In the genomic region with DNA sequence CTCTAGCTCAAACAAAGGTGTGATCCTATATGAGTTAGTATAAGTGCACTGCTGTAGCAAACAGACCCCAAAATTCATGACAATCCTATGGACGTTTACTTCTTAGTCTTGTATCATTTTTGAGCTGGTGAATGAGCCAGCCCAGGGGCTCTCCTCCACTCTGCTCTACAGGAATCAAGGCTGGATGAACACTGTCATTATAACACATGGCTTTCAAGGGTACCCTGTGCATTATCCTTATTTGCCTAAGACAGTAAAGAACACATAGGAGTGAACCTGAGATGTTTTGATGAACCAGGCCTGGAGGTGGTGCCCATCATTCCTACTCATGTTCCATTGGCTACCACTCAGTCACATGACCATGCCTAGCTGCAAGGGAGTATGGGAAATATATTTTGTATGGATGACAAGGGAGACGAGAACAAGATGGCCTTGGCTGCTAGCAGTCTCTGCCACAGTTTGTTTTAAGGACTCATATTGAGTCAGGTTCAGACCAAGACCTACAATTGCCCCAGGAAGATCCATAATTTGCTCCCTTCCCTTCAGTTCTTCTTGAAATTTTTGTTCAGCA, we compare ENCODE assay signal across 14 cellular contexts.
DNase-seq lines count a peak whose midpoint lies in the region; ATAC-seq, FAIRE-seq and TF ChIP-seq lines count a peak whose summit lies in the region.
"Had no signal": no experiment of that assay in that cellular context is flagged by ENCODE, and none has a peak within 500 bp of the region (broad histone marks: within the 10 kb centered on the region; RNA-seq: fewer than 3 reads in every experiment).

No MANE protein-coding gene starts in this region.

- peaks cover 7% of the 10 kb centered on the region for H3K9me3 Mint-ChIP-seq in neural progenitor cell
- no peaks in the 10 kb centered on the region for H3K9me3 Mint-ChIP-seq in CD8-positive, alpha-beta memory T cell
- H3K9me3 Mint-ChIP-seq: CD8-positive, alpha-beta T cell; GM23338 had no signal

- H3K36me3 Mint-ChIP-seq in neural progenitor cell, result no peaks in the 10 kb centered on the region
- H3K36me3 Mint-ChIP-seq in CD8-positive, alpha-beta memory T cell, result no peaks in the 10 kb centered on the region
- H3K36me3 Mint-ChIP-seq: CD14-positive monocyte; CD8-positive, alpha-beta T cell had no signal

- CTCF ChIA-PET in K562 (lab: Yijun Ruan, JAX; ENCODE audit: low intra/inter-chr PET ratio) (no interaction called here), HEK293T (lab: Yijun Ruan, JAX) (no interaction called here)
- CTCF ChIA-PET in CD8-positive, alpha-beta memory T cell (lab: Charles Lee), result no interaction called here

- H3K36me3 ChIP-seq in K562 (ENCODE audit: control insufficient read depth, insufficient read depth, low read length) (no peaks in the 10 kb centered on the region), neural progenitor cell (no peaks in the 10 kb centered on the region), hepatocyte (replicated peaks; ENCODE audit: insufficient read depth, low read depth) (no peaks in the 10 kb centered on the region)
- no peaks in the 10 kb centered on the region for H3K36me3 ChIP-seq in CD8-positive, alpha-beta memory T cell (ENCODE audit: insufficient read depth, low read length)

- H3K27ac ChIP-seq in K562 (ENCODE audit: extremely low read depth, low read depth, low read length) (no peak overlapping the region), neural progenitor cell (no peak overlapping the region), hepatocyte (no peak overlapping the region)
- H3K27ac ChIP-seq in CD8-positive, alpha-beta memory T cell (ENCODE audit: low read depth, low read length), result no peak overlapping the region
- H3K27ac ChIP-seq: A549 had no signal

- ATAC-seq in K562, result no peak; the same call in 2 of the 3 replicates
- ATAC-seq: A549; CD8-positive, alpha-beta T cell; GM23338 had no signal

- H3K27ac Mint-ChIP-seq in neural progenitor cell, result peak overlapping the region; percentile 18
- no peak overlapping the region for H3K27ac Mint-ChIP-seq in CD8-positive, alpha-beta memory T cell
- H3K27ac Mint-ChIP-seq: CD14-positive monocyte; CD8-positive, alpha-beta T cell; GM23338 had no signal

- POLR2A ChIA-PET in K562 (lab: Yijun Ruan, JAX), result interaction anchor here (0.6 to 1.2 kb wide), 2 partner anchors 8 to 235 kb away, joined by 3 read pairs; no protein-coding TSS in a partner anchor
- POLR2A ChIA-PET in CD8-positive, alpha-beta memory T cell (lab: Charles Lee), result no interaction called here
- POLR2A ChIA-PET in HEK293T (lab: Yijun Ruan, JAX), result no interaction called here

- H2AFZ ChIP-seq in K562 (ENCODE audit: low read depth, low read length), result peak overlapping the region; percentile 22; the same call in 1 of the 2 replicates
- no peak overlapping the region for H2AFZ ChIP-seq in neural progenitor cell (replicated peaks)
- no peak overlapping the region for H2AFZ ChIP-seq in hepatocyte
- H2AFZ ChIP-seq: GM23338 had no signal

- H3K9me2 ChIP-seq in hepatocyte (replicated peaks; ENCODE audit: insufficient read depth), result no peaks in the 10 kb centered on the region

- H3K9me3 ChIP-seq in K562 (replicated peaks; ENCODE audit: control insufficient read depth, insufficient read depth, low read depth, low read length) (no peaks in the 10 kb centered on the region), neural progenitor cell (ENCODE audit: low read depth) (no peaks in the 10 kb centered on the region), hepatocyte (ENCODE audit: low read depth) (no peaks in the 10 kb centered on the region)
- no peaks in the 10 kb centered on the region for H3K9me3 ChIP-seq in CD8-positive, alpha-beta memory T cell (ENCODE audit: low read length)
- H3K9me3 ChIP-seq: Caco-2 had no signal

- no peaks in the 10 kb centered on the region for H3K9me1 ChIP-seq in K562 (ENCODE audit: control insufficient read depth, insufficient read depth, low read length)

- H3K4me2 ChIP-seq in K562 (ENCODE audit: insufficient read depth, low read length) (no peak overlapping the region), neural progenitor cell (no peak overlapping the region), hepatocyte (no peak overlapping the region)
- H3K4me2 ChIP-seq: A549, GM23338 had no signal

- H4K20me1 ChIP-seq in K562 (replicated peaks; ENCODE audit: control insufficient read depth, insufficient read depth, low read length), result no peaks in the 10 kb centered on the region
- no peaks in the 10 kb centered on the region for H4K20me1 ChIP-seq in neural progenitor cell (ENCODE audit: low read depth)
- no peaks in the 10 kb centered on the region for H4K20me1 ChIP-seq in hepatocyte (ENCODE audit: insufficient read depth, poor library complexity, severe bottlenecking)

- WGBS in K562 (ENCODE audit: insufficient coverage, low coverage, missing lambda C conversion rate), result 47% methylated on average over 2 of the region's 2 CpGs
- 93% methylated on average over 2 of the region's 2 CpGs for WGBS in hepatocyte (ENCODE audit: low lambda C conversion rate, missing lambda C conversion rate)

- no peak overlapping the region for H3K4me3 ChIP-seq in K562
- H3K4me3 ChIP-seq in neural progenitor cell, result no peak overlapping the region
- H3K4me3 ChIP-seq in CD8-positive, alpha-beta memory T cell (ENCODE audit: low read length), result no peak overlapping the region
- no peak overlapping the region for H3K4me3 ChIP-seq in hepatocyte
- H3K4me3 ChIP-seq: A549, GM23338 had no signal

- TF ChIP-seq RAD21 in Ishikawa (IDR thresholded peaks at IDR 0.05; ENCODE audit: low read depth), result no peak
- TF ChIP-seq RAD21 in K562 (CRISPR knock-in tag; conservative IDR thresholded peaks at IDR 0.05 in 1 of 2, IDR thresholded peaks at IDR 0.05 in 1 of 2), result no peak

- in situ Hi-C loops in K562 (cut with MboI), result no loop called here

- H3K9ac ChIP-seq in K562 (ENCODE audit: insufficient read depth in 1 of 2, low read depth in 2 of 2, low read length in 2 of 2), result no peak overlapping the region
- H3K9ac ChIP-seq in neural progenitor cell, result no peak overlapping the region

- no peak overlapping the region for H3K4me3 Mint-ChIP-seq in neural progenitor cell
- no peak overlapping the region for H3K4me3 Mint-ChIP-seq in CD8-positive, alpha-beta memory T cell
- H3K4me3 Mint-ChIP-seq: CD14-positive monocyte; CD8-positive, alpha-beta T cell; GM23338 had no signal

- DNase-seq in K562 (ENCODE audit: extremely low read depth in 1 of 4, low spot score in 3 of 4) (peak in 3 of 4 experiments; percentile 16 to 27 (median 25)), neural progenitor cell (ENCODE audit: low spot score) (no peak), hepatocyte (ENCODE audit: low spot score) (no peak), HEK293T (ENCODE audit: extremely low spot score) (no peak)
- DNase-seq in CD8-positive, alpha-beta memory T cell, result no peak
- DNase-seq: Caco-2; CD8-positive, alpha-beta T cell; DMS53; H7 had no signal

- no peak for FAIRE-seq in K562 (lab: Jason Lieb, UNC)
- FAIRE-seq: A549, GM18507 had no signal

- H3K79me2 ChIP-seq in K562 (ENCODE audit: control insufficient read depth, insufficient read depth, low read length) (no peaks in the 10 kb centered on the region), neural progenitor cell (ENCODE audit: low read depth) (no peaks in the 10 kb centered on the region), hepatocyte (no peaks in the 10 kb centered on the region)

- no TSS peak for BruUV-seq in K562 (replicated peaks; lab: Mats Ljungman, UMichigan)

- H3K27me3 Mint-ChIP-seq in neural progenitor cell (ENCODE audit: insufficient read depth, low read depth), result peaks cover 24% of the 10 kb centered on the region
- H3K27me3 Mint-ChIP-seq in CD8-positive, alpha-beta memory T cell, result peaks cover 3 to 18% of the 10 kb centered on the region in 2 donors

- H3K4me1 Mint-ChIP-seq in neural progenitor cell, result peaks cover 20% of the 10 kb centered on the region
- no peaks in the 10 kb centered on the region for H3K4me1 Mint-ChIP-seq in CD8-positive, alpha-beta memory T cell

- H3K4me1 ChIP-seq in K562 (replicated peaks in 1 of 2; ENCODE audit: control insufficient read depth in 2 of 2, insufficient read depth in 2 of 2, low read length in 2 of 2) (no peaks in the 10 kb centered on the region; a peak in 2 of 5 replicates), neural progenitor cell (peaks cover 30% of the 10 kb centered on the region), hepatocyte (ENCODE audit: insufficient read depth) (peaks cover 26% of the 10 kb centered on the region)
- H3K4me1 ChIP-seq in CD8-positive, alpha-beta memory T cell (ENCODE audit: insufficient read depth, low read length), result no peaks in the 10 kb centered on the region
- H3K4me1 ChIP-seq: A549 had no signal

- TF ChIP-seq EP300 in Ishikawa (IDR thresholded peaks at IDR 0.05; ENCODE audit: borderline replicate concordance) (no peak), K562 (IDR thresholded peaks at IDR 0.05; ENCODE audit: low read length) (no peak)

- TF ChIP-seq CTCF in K562 (IDR thresholded peaks at IDR 0.05 in 2 of 3, conservative IDR thresholded peaks at IDR 0.05 in 1 of 3; ENCODE audit: insufficient read depth in 2 of 3, low read depth in 1 of 3, low read length in 3 of 3) (no peak), neural progenitor cell (IDR thresholded peaks at IDR 0.05) (no peak), hepatocyte (IDR thresholded peaks at IDR 0.05; ENCODE audit: poor library complexity) (no peak)

- H3K27me3 ChIP-seq in K562 (ENCODE audit: control insufficient read depth in 2 of 2, insufficient read depth in 2 of 2, low read length in 2 of 2) (no peaks in the 10 kb centered on the region), neural progenitor cell (no peaks in the 10 kb centered on the region), hepatocyte (no peaks in the 10 kb centered on the region)
- H3K27me3 ChIP-seq in CD8-positive, alpha-beta memory T cell (ENCODE audit: insufficient read depth, low read length, poor library complexity, severe bottlenecking), result no peaks in the 10 kb centered on the region

- no peak for TF ChIP-seq POLR2A in K562 (conservative IDR thresholded peaks at IDR 0.05)

- peaks cover 20% of the 10 kb centered on the region for H3F3A ChIP-seq in neural progenitor cell (ENCODE audit: low read depth)

- intact Hi-C loops in K562 (cut with micrococcal nuclease), result no loop called here

TF ChIP-seq in K562, 482 proteins besides CTCF, POLR2A, EP300 and RAD21 (continues in another document):
- TF ChIP-seq CBX3 (IDR thresholded peaks at IDR 0.05; ENCODE audit: borderline replicate concordance in 1 of 2, low read length in 2 of 2), result peak in 1 of 2 experiments; percentile 70; a peak in 1 of 3 replicates

TF ChIP-seq in HEK293T, 16 proteins besides CTCF, POLR2A, EP300 and RAD21 (continues in another document):
- TF ChIP-seq LEF1 (IDR thresholded peaks at IDR 0.05; ENCODE audit: borderline replicate concordance) (no peak), BHLHE40 (IDR thresholded peaks at IDR 0.05; ENCODE audit: borderline replicate concordance) (no peak), PKNOX1 (IDR thresholded peaks at IDR 0.05) (no peak)

Comparison
In these comparisons a context has a peak if more than half of its experiments do, and no peak if none do; other contexts are left out.
1. DNase-seq: peak in K562 (3 of 4); none in neural progenitor cell (single experiment), CD8-positive, alpha-beta memory T cell (0 of 5), hepatocyte (single experiment) and HEK293T (single experiment).